In genomic region chr12:94718114-94718513, GRCh38 we compare ENCODE assay signal across 1 cellular context.
TF ChIP-seq lines count a peak whose summit lies in the region.

No MANE protein-coding gene starts in this region.

TF ChIP-seq in H1, 55 proteins besides CTCF, POLR2A, EP300 and RAD21:
- TF ChIP-seq SRF (IDR thresholded peaks at IDR 0.05; ENCODE audit: low read depth, low read length): peak; percentile 93
- TF ChIP-seq CEBPB (IDR thresholded peaks at IDR 0.05; ENCODE audit: low read depth, low read length): no peak
